Comparison of ENCODE assay signal across 2 cellular contexts in the genomic region with DNA sequence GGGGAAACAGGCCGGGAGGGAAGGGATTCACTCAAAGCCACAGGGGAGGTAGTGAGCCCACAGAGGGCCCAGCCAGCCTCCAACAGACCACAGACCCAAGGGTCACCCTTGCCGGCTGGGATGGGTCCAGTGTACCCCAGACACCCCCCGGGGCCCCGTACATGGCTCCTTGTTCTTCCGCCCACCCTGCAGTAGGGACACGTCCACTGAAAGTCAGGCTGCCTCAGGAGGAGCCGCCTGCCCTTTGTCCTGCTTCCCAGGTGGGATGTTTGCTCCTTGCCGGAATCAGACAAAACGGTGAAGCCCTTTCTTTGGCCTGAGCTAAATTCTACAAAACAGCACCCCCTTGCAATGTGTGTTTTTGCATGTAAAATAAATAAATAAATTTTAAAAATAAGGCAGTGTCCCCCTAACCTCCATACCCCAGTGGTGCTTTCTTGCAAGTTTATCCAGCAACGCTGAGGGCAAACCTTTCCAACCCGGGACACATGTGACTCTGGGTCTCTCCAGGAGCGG.
TF ChIP-seq lines count a peak whose summit lies in the region.

No MANE protein-coding gene starts in this region.

TF ChIP-seq in HEK293, 187 proteins besides CTCF, POLR2A, EP300 and RAD21:
- TF ChIP-seq ZFP41 (tag by site-specific recombination; IDR thresholded peaks at IDR 0.05; ENCODE audit: borderline replicate concordance) = no peak
- TF ChIP-seq, protein P1, sequence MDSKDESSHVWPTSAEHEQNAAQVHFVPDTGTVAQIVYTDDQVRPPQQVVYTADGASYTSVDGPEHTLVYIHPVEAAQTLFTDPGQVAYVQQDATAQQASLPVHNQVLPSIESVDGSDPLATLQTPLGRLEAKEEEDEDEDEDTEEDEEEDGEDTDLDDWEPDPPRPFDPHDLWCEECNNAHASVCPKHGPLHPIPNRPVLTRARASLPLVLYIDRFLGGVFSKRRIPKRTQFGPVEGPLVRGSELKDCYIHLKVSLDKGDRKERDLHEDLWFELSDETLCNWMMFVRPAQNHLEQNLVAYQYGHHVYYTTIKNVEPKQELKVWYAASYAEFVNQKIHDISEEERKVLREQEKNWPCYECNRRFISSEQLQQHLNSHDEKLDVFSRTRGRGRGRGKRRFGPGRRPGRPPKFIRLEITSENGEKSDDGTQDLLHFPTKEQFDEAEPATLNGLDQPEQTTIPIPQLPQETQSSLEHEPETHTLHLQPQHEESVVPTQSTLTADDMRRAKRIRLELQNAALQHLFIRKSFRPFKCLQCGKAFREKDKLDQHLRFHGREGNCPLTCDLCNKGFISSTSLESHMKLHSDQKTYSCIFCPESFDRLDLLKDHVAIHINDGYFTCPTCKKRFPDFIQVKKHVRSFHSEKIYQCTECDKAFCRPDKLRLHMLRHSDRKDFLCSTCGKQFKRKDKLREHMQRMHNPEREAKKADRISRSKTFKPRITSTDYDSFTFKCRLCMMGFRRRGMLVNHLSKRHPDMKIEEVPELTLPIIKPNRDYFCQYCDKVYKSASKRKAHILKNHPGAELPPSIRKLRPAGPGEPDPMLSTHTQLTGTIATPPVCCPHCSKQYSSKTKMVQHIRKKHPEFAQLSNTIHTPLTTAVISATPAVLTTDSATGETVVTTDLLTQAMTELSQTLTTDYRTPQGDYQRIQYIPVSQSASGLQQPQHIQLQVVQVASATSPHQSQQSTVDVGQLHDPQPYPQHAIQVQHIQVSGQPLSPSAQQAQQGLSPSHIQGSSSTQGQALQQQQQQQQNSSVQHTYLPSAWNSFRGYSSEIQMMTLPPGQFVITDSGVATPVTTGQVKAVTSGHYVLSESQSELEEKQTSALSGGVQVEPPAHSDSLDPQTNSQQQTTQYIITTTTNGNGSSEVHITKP (tag by site-specific recombination; IDR thresholded peaks at IDR 0.05) = peak; percentile 75
- TF ChIP-seq ZNF366 (tag by site-specific recombination; conservative IDR thresholded peaks at IDR 0.05) = no peak

TF ChIP-seq in H1, 55 proteins besides CTCF, POLR2A, EP300 and RAD21:
- no peak for TF ChIP-seq CHD2 (IDR thresholded peaks at IDR 0.05; ENCODE audit: low read length)
- no peak for TF ChIP-seq SIRT6 (IDR thresholded peaks at IDR 0.05; ENCODE audit: low read length)
TF ChIP-seq in H1: peak in this region for 0.
